In the genomic region with DNA sequence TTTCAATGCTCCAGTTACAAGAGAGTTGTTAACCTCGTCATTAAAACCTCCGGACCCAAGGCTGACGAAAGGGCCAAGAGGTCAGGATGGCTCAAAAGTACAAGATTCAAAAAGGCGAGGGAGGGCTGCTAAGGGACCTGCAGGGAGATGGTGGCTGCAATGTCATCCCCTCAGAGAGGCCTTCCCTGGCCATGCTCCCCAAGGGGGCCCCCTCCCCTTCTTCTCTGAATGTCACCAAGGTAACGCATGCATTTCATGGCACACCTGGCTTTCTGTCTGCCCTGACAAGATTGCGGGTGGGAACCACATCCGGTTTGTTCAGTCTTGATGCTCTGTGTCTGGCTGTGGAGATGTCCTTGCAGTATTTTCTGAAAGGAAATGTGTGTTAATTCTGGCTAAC, we compare ENCODE assay signal across 9 cellular contexts.
DNase-seq lines count a peak whose midpoint lies in the region; ATAC-seq and TF ChIP-seq lines count a peak whose summit lies in the region.
"Had no signal": no experiment of that assay in that cellular context is flagged by ENCODE, and none has a peak within 500 bp of the region (broad histone marks: within the 10 kb centered on the region; RNA-seq: fewer than 3 reads in every experiment).

No MANE protein-coding gene starts in this region.

- H3K9me3 ChIP-seq in effector memory CD4-positive, alpha-beta T cell (ENCODE audit: control insufficient read depth, low read length) = no peaks in the 10 kb centered on the region

- peak overlapping the region; percentile 54 for H3K27ac ChIP-seq in effector memory CD4-positive, alpha-beta T cell (ENCODE audit: insufficient read depth, low read length, poor library complexity, severe bottlenecking)
- H3K27ac ChIP-seq: HL-60 had no signal

- no peaks in the 10 kb centered on the region for H3K36me3 ChIP-seq in effector memory CD4-positive, alpha-beta T cell (ENCODE audit: control insufficient read depth, insufficient read depth, low read length)

- ATAC-seq in GM19043 (IDR thresholded peaks at IDR 0.05; ENCODE audit: low read depth, unreplicated experiment) (peak; percentile 73), HG03103 (IDR thresholded peaks at IDR 0.05; ENCODE audit: low read depth, unreplicated experiment) (peak; percentile 90)

- DNase-seq in T-helper 2 cell treated with Interferon-gamma antibody and Interleukin-4, amounts not matched to agents 5 μg/mL and 100 μg/mL, for 36 hours (ENCODE audit: low spot score) = peak; percentile 49
- DNase-seq in effector memory CD4-positive, alpha-beta T cell = peak; percentile 61 to 70 (median 67)
- DNase-seq in hepatic stellate cell (ENCODE audit: low spot score) (no peak), HFFc6 (no peak), NCI-H446 (lab: John Stamatoyannopoulos, UW) (no peak)

- no peaks in the 10 kb centered on the region for H3K36me3 Mint-ChIP-seq in T-helper 2 cell treated with Interferon-gamma antibody and Interleukin-4, amounts not matched to agents 5 μg/mL and 100 μg/mL, for 36 hours (ENCODE audit: low read depth)
- H3K36me3 Mint-ChIP-seq in stimulated activated naive CD8-positive, alpha-beta T cell treated with anti-CD3 and anti-CD28 coated beads, Interleukin-15, Interleukin-2, amounts not matched to agents 100 ng/mL and 50 ng/mL, for 24 hours (ENCODE audit: low read depth) = no peaks in the 10 kb centered on the region
- H3K36me3 Mint-ChIP-seq in HFFc6 (ENCODE audit: low read depth) = peaks cover 4% of the 10 kb centered on the region; the same call in 1 of the 2 replicates

- no peaks in the 10 kb centered on the region for H3K9me3 Mint-ChIP-seq in T-helper 2 cell treated with Interferon-gamma antibody and Interleukin-4, amounts not matched to agents 5 μg/mL and 100 μg/mL, for 36 hours
- no peaks in the 10 kb centered on the region for H3K9me3 Mint-ChIP-seq in stimulated activated naive CD8-positive, alpha-beta T cell treated with anti-CD3 and anti-CD28 coated beads, Interleukin-15, Interleukin-2, amounts not matched to agents 100 ng/mL and 50 ng/mL, for 24 hours
- peaks cover 23% of the 10 kb centered on the region for H3K9me3 Mint-ChIP-seq in HFFc6

- peaks cover 7% of the 10 kb centered on the region for H3K27me3 Mint-ChIP-seq in T-helper 2 cell treated with Interferon-gamma antibody and Interleukin-4, amounts not matched to agents 5 μg/mL and 100 μg/mL, for 36 hours (ENCODE audit: low read depth)
- no peaks in the 10 kb centered on the region for H3K27me3 Mint-ChIP-seq in stimulated activated naive CD8-positive, alpha-beta T cell treated with anti-CD3 and anti-CD28 coated beads, Interleukin-15, Interleukin-2, amounts not matched to agents 100 ng/mL and 50 ng/mL, for 24 hours
- H3K27me3 Mint-ChIP-seq in HFFc6 (ENCODE audit: insufficient read depth) = peaks cover 4% of the 10 kb centered on the region; the same call in 1 of the 2 replicates

- no peak for TF ChIP-seq CTCF in HFFc6 (IDR thresholded peaks at IDR 0.05)

- peak overlapping the region; percentile 72 for H3K27ac Mint-ChIP-seq in T-helper 2 cell treated with Interferon-gamma antibody and Interleukin-4, amounts not matched to agents 5 μg/mL and 100 μg/mL, for 36 hours
- H3K27ac Mint-ChIP-seq in stimulated activated naive CD8-positive, alpha-beta T cell treated with anti-CD3 and anti-CD28 coated beads, Interleukin-15, Interleukin-2, amounts not matched to agents 100 ng/mL and 50 ng/mL, for 24 hours = no peak overlapping the region
- H3K27ac Mint-ChIP-seq in HFFc6 = no peak overlapping the region

- no peaks in the 10 kb centered on the region for H3K27me3 ChIP-seq in effector memory CD4-positive, alpha-beta T cell (replicated peaks; ENCODE audit: control insufficient read depth, insufficient read depth, low read length, poor library complexity, severe bottlenecking)

- no peak overlapping the region for H3K4me3 ChIP-seq in effector memory CD4-positive, alpha-beta T cell (ENCODE audit: insufficient read depth, low read depth, low read length, poor library complexity, severe bottlenecking)

- H3K4me3 Mint-ChIP-seq in T-helper 2 cell treated with Interferon-gamma antibody and Interleukin-4, amounts not matched to agents 5 μg/mL and 100 μg/mL, for 36 hours = peak overlapping the region; percentile 41
- H3K4me3 Mint-ChIP-seq in stimulated activated naive CD8-positive, alpha-beta T cell treated with anti-CD3 and anti-CD28 coated beads, Interleukin-15, Interleukin-2, amounts not matched to agents 100 ng/mL and 50 ng/mL, for 24 hours = peak overlapping the region; percentile 62
- H3K4me3 Mint-ChIP-seq in HFFc6 = no peak overlapping the region

- peaks cover 24% of the 10 kb centered on the region for H3K4me1 Mint-ChIP-seq in T-helper 2 cell treated with Interferon-gamma antibody and Interleukin-4, amounts not matched to agents 5 μg/mL and 100 μg/mL, for 36 hours (ENCODE audit: low read depth)
- peaks cover 40% of the 10 kb centered on the region for H3K4me1 Mint-ChIP-seq in stimulated activated naive CD8-positive, alpha-beta T cell treated with anti-CD3 and anti-CD28 coated beads, Interleukin-15, Interleukin-2, amounts not matched to agents 100 ng/mL and 50 ng/mL, for 24 hours (ENCODE audit: low read depth)
- no peaks in the 10 kb centered on the region for H3K4me1 Mint-ChIP-seq in HFFc6 (ENCODE audit: low read depth)

- H3K4me1 ChIP-seq in effector memory CD4-positive, alpha-beta T cell (ENCODE audit: control insufficient read depth, insufficient read depth, low read length, poor library complexity, severe bottlenecking) = peaks cover 27% of the 10 kb centered on the region

Comparison
In these comparisons a context has a peak if more than half of its experiments do, and no peak if none do; other contexts are left out.
1. DNase-seq: peak in T-helper 2 cell treated with Interferon-gamma antibody and Interleukin-4, amounts not matched to agents 5 μg/mL and 100 μg/mL, for 36 hours (single experiment) and effector memory CD4-positive, alpha-beta T cell (3 of 3); none in hepatic stellate cell (single experiment), HFFc6 (single experiment) and NCI-H446 (0 of 2).